12 cellular contexts compared by ENCODE assay signal in the genomic region with DNA sequence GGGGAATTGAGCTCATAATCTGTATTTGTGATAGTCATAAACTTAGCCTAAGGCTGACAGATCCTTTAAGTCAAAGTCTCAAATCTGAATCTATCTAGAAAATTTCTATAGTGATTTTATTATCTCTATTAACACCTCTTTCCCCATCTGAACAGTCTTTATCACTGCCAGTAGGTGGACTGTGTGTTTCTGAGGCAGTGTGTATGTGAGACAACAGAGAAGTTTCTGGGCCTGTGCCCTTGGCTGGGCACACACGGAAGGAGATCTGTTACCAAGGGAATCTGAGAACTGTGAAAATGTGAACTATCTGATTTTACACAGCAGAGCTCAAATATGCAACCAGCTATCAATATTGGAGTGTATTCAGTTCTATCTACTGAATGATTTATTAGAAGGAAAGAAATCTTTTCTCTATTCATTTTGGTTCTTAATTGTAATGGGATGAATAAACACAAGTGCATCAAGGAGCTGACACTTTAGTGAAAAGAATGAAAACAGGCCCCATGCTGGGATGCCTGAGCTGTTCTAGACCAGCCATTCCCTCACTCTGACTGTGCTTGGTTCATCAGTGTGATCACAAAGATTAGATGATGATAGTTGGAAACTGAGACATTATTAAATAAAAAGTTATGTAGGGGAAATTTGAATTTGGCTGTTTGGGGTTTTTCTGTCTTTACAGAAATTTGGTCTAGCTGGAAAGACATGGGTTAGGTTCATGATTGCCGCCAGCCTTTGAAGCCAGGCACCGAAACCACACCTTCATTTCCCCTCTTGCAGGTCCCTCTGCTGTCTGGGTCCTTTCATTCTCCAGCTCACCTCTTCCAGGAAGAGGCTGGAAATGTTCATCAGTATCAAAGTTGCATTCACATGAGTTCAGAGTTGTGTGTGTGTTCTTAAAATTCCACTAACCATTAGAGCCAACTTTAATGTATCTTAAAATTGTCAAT.
A peak's percentile ranks its signal among the peaks of the same experiment; 100 is the strongest.
DNase-seq lines count a peak whose midpoint lies in the region; ATAC-seq lines count a peak whose summit lies in the region.
"Had no signal": no experiment of that assay in that cellular context is flagged by ENCODE, and none has a peak within 500 bp of the region (broad histone marks: within the 10 kb centered on the region; RNA-seq: fewer than 3 reads in every experiment).

No MANE protein-coding gene starts in this region.

- CTCF ChIA-PET in activated CD8-positive, alpha-beta memory T cell treated with anti-CD3 and anti-CD28 coated beads, Interleukin-2, amount 10 ng/mL, durations not matched to agents 7 days and 5 days (lab: Charles Lee): interaction anchor here (0.8 to 2.4 kb wide), 17 partner anchors 8 to 109 kb away, joined by 3 to 16 read pairs (median 4); no protein-coding TSS in a partner anchor
- CTCF ChIA-PET in naive thymus-derived CD4-positive, alpha-beta T cell (lab: Charles Lee): interaction anchor here (1.0 to 1.2 kb wide), 2 partner anchors 11 to 19 kb away, joined by 3 to 4 read pairs; no protein-coding TSS in a partner anchor

- H3K36me3 Mint-ChIP-seq in activated CD8-positive, alpha-beta memory T cell treated with anti-CD3 and anti-CD28 coated beads, Interleukin-2, amount 10 ng/mL, durations not matched to agents 7 days and 5 days: no peaks in the 10 kb centered on the region
- no peaks in the 10 kb centered on the region for H3K36me3 Mint-ChIP-seq in activated T-cell treated with anti-CD3 and anti-CD28 coated beads, Interleukin-2, amount 50 U/mL, for 4 hours (ENCODE audit: insufficient read depth)
- H3K36me3 Mint-ChIP-seq in naive thymus-derived CD4-positive, alpha-beta T cell: peaks cover 0 to 7% (median 0%) of the 10 kb centered on the region in 5 donors
- no peaks in the 10 kb centered on the region for H3K36me3 Mint-ChIP-seq in stimulated activated naive CD8-positive, alpha-beta T cell treated with anti-CD3 and anti-CD28 coated beads, Interleukin-15, Interleukin-2, amounts not matched to agents 100 ng/mL and 50 ng/mL, for 24 hours (ENCODE audit: low read depth)

- peaks cover 0 to 18% of the 10 kb centered on the region in 2 donors for H3K4me1 ChIP-seq in naive thymus-derived CD4-positive, alpha-beta T cell (ENCODE audit: control insufficient read depth in 2 of 2, insufficient read depth in 2 of 2, low read length in 2 of 2)

- no peaks in the 10 kb centered on the region for H3K27me3 Mint-ChIP-seq in activated CD8-positive, alpha-beta memory T cell treated with anti-CD3 and anti-CD28 coated beads, Interleukin-2, amount 10 ng/mL, durations not matched to agents 7 days and 5 days
- no peaks in the 10 kb centered on the region for H3K27me3 Mint-ChIP-seq in activated T-cell treated with anti-CD3 and anti-CD28 coated beads, Interleukin-2, amount 50 U/mL, for 4 hours (ENCODE audit: low read depth)
- no peaks in the 10 kb centered on the region for H3K27me3 Mint-ChIP-seq in naive thymus-derived CD4-positive, alpha-beta T cell
- no peaks in the 10 kb centered on the region for H3K27me3 Mint-ChIP-seq in stimulated activated naive CD8-positive, alpha-beta T cell treated with anti-CD3 and anti-CD28 coated beads, Interleukin-15, Interleukin-2, amounts not matched to agents 100 ng/mL and 50 ng/mL, for 24 hours

- H3K4me3 ChIP-seq in naive thymus-derived CD4-positive, alpha-beta T cell (ENCODE audit: low read length): no peak overlapping the region
- H3K4me3 ChIP-seq: heart left ventricle had no signal

- no peak overlapping the region for H3K27ac ChIP-seq in naive thymus-derived CD4-positive, alpha-beta T cell (ENCODE audit: low read depth, low read length)
- H3K27ac ChIP-seq: heart left ventricle had no signal

- POLR2A ChIA-PET in naive thymus-derived CD4-positive, alpha-beta T cell (lab: Charles Lee): interaction anchor here (0.6 kb wide), 1 partner anchor 151 kb away, joined by 3 read pairs; no protein-coding TSS in a partner anchor

- no peak overlapping the region for H3K4me3 Mint-ChIP-seq in activated CD8-positive, alpha-beta memory T cell treated with anti-CD3 and anti-CD28 coated beads, Interleukin-2, amount 10 ng/mL, durations not matched to agents 7 days and 5 days
- peak overlapping the region; percentile 38 for H3K4me3 Mint-ChIP-seq in activated T-cell treated with anti-CD3 and anti-CD28 coated beads, Interleukin-2, amount 50 U/mL, for 4 hours
- H3K4me3 Mint-ChIP-seq in naive thymus-derived CD4-positive, alpha-beta T cell: peak overlapping the region in 7 of 10 donors; percentile 25 to 67 (median 34)
- peak overlapping the region; percentile 32 for H3K4me3 Mint-ChIP-seq in stimulated activated naive CD8-positive, alpha-beta T cell treated with anti-CD3 and anti-CD28 coated beads, Interleukin-15, Interleukin-2, amounts not matched to agents 100 ng/mL and 50 ng/mL, for 24 hours

- no peaks in the 10 kb centered on the region for H3K27me3 ChIP-seq in naive thymus-derived CD4-positive, alpha-beta T cell (ENCODE audit: control insufficient read depth in 2 of 2, insufficient read depth in 2 of 2, low read length in 2 of 2)

- H3K36me3 ChIP-seq in naive thymus-derived CD4-positive, alpha-beta T cell (ENCODE audit: control insufficient read depth in 2 of 3, insufficient read depth in 3 of 3, low read length in 3 of 3): no peaks in the 10 kb centered on the region
- H3K36me3 ChIP-seq: heart left ventricle had no signal

- peak; percentile 75 for ATAC-seq in activated CD8-positive, alpha-beta memory T cell treated with anti-CD3 and anti-CD28 coated beads, Interleukin-2, amount 10 ng/mL, durations not matched to agents 7 days and 5 days
- ATAC-seq in activated T-cell treated with anti-CD3 and anti-CD28 coated beads, Interleukin-2, amount 50 U/mL, for 4 hours: peak; percentile 90 to 93
- peak; percentile 61 for ATAC-seq in naive thymus-derived CD4-positive, alpha-beta T cell
- ATAC-seq in GM19023 (IDR thresholded peaks at IDR 0.05; ENCODE audit: unreplicated experiment): no peak
- ATAC-seq: heart left ventricle had no signal

- H3K27ac Mint-ChIP-seq in activated CD8-positive, alpha-beta memory T cell treated with anti-CD3 and anti-CD28 coated beads, Interleukin-2, amount 10 ng/mL, durations not matched to agents 7 days and 5 days: peak overlapping the region; percentile 89
- H3K27ac Mint-ChIP-seq in naive thymus-derived CD4-positive, alpha-beta T cell: peak overlapping the region in 6 of 9 donors; percentile 22 to 88 (median 54)
- H3K27ac Mint-ChIP-seq in stimulated activated naive CD8-positive, alpha-beta T cell treated with anti-CD3 and anti-CD28 coated beads, Interleukin-15, Interleukin-2, amounts not matched to agents 100 ng/mL and 50 ng/mL, for 24 hours: peak overlapping the region; percentile 95

- intact Hi-C loops in naive thymus-derived CD4-positive, alpha-beta T cell (cut with micrococcal nuclease): loop anchor here (1.0 to 10.0 kb wide), 2 partner anchors 46 to 88 kb away; partner anchors contain the start of gene OSM (in 1 of the 2)

- peaks cover 75% of the 10 kb centered on the region for H3K4me1 Mint-ChIP-seq in activated CD8-positive, alpha-beta memory T cell treated with anti-CD3 and anti-CD28 coated beads, Interleukin-2, amount 10 ng/mL, durations not matched to agents 7 days and 5 days
- peaks cover 46% of the 10 kb centered on the region for H3K4me1 Mint-ChIP-seq in activated T-cell treated with anti-CD3 and anti-CD28 coated beads, Interleukin-2, amount 50 U/mL, for 4 hours (ENCODE audit: low read depth)
- H3K4me1 Mint-ChIP-seq in naive thymus-derived CD4-positive, alpha-beta T cell: peaks cover 5 to 85% (median 21%) of the 10 kb centered on the region in 7 donors
- peaks cover 82% of the 10 kb centered on the region for H3K4me1 Mint-ChIP-seq in stimulated activated naive CD8-positive, alpha-beta T cell treated with anti-CD3 and anti-CD28 coated beads, Interleukin-15, Interleukin-2, amounts not matched to agents 100 ng/mL and 50 ng/mL, for 24 hours (ENCODE audit: low read depth)

- H3K9me3 ChIP-seq in naive thymus-derived CD4-positive, alpha-beta T cell (ENCODE audit: control insufficient read depth in 2 of 3, low read length in 3 of 3): no peaks in the 10 kb centered on the region
- H3K9me3 ChIP-seq: heart left ventricle had no signal

- peak; percentile 63 for DNase-seq in activated CD8-positive, alpha-beta memory T cell treated with anti-CD3 and anti-CD28 coated beads, Interleukin-2, amount 10 ng/mL, durations not matched to agents 7 days and 5 days
- no peak for DNase-seq in activated CD8-positive, alpha-beta memory T cell treated with anti-CD3 and anti-CD28 coated beads, Interleukin-2, amount 50 U/mL, for 48 hours
- DNase-seq in activated T-cell treated with anti-CD3 and anti-CD28 coated beads, Interleukin-2, amount 50 U/mL, for 4 hours: peak; percentile 27
- peak in 5 of 9 donors; percentile 15 to 29 (median 23) for DNase-seq in naive thymus-derived CD4-positive, alpha-beta T cell
- no peak for DNase-seq in NCI-H2171 (lab: John Stamatoyannopoulos, UW)
- DNase-seq in GF-D8 (lab: John Stamatoyannopoulos, UW): no peak
- DNase-seq: heart left ventricle, midbrain, NCI-H774, T1000 had no signal

- no peaks in the 10 kb centered on the region for H3K9me3 Mint-ChIP-seq in activated CD8-positive, alpha-beta memory T cell treated with anti-CD3 and anti-CD28 coated beads, Interleukin-2, amount 10 ng/mL, durations not matched to agents 7 days and 5 days (ENCODE audit: low read depth)
- H3K9me3 Mint-ChIP-seq in activated T-cell treated with anti-CD3 and anti-CD28 coated beads, Interleukin-2, amount 50 U/mL, for 4 hours: no peaks in the 10 kb centered on the region
- no peaks in the 10 kb centered on the region for H3K9me3 Mint-ChIP-seq in naive thymus-derived CD4-positive, alpha-beta T cell
- no peaks in the 10 kb centered on the region for H3K9me3 Mint-ChIP-seq in stimulated activated naive CD8-positive, alpha-beta T cell treated with anti-CD3 and anti-CD28 coated beads, Interleukin-15, Interleukin-2, amounts not matched to agents 100 ng/mL and 50 ng/mL, for 24 hours

Comparison
In these comparisons a context has a peak if more than half of its experiments do, and no peak if none do; other contexts are left out.
1. DNase-seq: peak in activated CD8-positive, alpha-beta memory T cell treated with anti-CD3 and anti-CD28 coated beads, Interleukin-2, amount 10 ng/mL, durations not matched to agents 7 days and 5 days (single experiment), activated T-cell treated with anti-CD3 and anti-CD28 coated beads, Interleukin-2, amount 50 U/mL, for 4 hours (single experiment) and naive thymus-derived CD4-positive, alpha-beta T cell (5 of 9); none in activated CD8-positive, alpha-beta memory T cell treated with anti-CD3 and anti-CD28 coated beads, Interleukin-2, amount 50 U/mL, for 48 hours (single experiment), NCI-H2171 (single experiment) and GF-D8 (single experiment).
2. Peak in every context shown above with its lines, with median percentiles within 50 percentile points of each other: H3K27ac Mint-ChIP-seq.